In genomic region chr11:66363187-66363601, GRCh38 we compare ENCODE assay signal across 18 cellular contexts. TPM values are rescaled to one million over a fixed set of nuclear protein-coding genes. Genes with fewer than 3 reads are reported as not detected.
DNase-seq lines count a peak whose midpoint lies in the region; ATAC-seq and TF ChIP-seq lines count a peak whose summit lies in the region.
"Had no signal": no experiment of that assay in that cellular context is flagged by ENCODE, and none has a peak within 500 bp of the region (broad histone marks: within the 10 kb centered on the region; RNA-seq: fewer than 3 reads in every experiment).

No MANE protein-coding gene starts in this region.

- H3K36me3 ChIP-seq in Caco-2 (ENCODE audit: control insufficient read depth, insufficient read depth, low read length) (peaks cover 6% of the 10 kb centered on the region; the same call in 1 of the 2 replicates), HCT116 (ENCODE audit: control insufficient read depth in 1 of 2, insufficient read depth in 2 of 2, low read length in 2 of 2) (peaks cover 23 to 37% of the 10 kb centered on the region in 2 experiments; a peak in 3 of 4 replicates), neuronal stem cell (replicated peaks in 1 of 2; ENCODE audit: control insufficient read depth in 2 of 2, insufficient read depth in 2 of 2, low read length in 2 of 2) (peaks cover 6 to 45% of the 10 kb centered on the region in 2 donors), OCI-LY7 (ENCODE audit: insufficient read depth, low read length) (peaks cover 73% of the 10 kb centered on the region)
- H3K36me3 ChIP-seq: brain microvascular endothelial cell, MG63, tibial artery had no signal

- peak overlapping the region; percentile 48 for H3K27ac Mint-ChIP-seq in Caco-2 (ENCODE audit: unreplicated experiment)
- H3K27ac Mint-ChIP-seq: activated CD4-positive, alpha-beta T cell treated with anti-CD3 and anti-CD28 coated beads, Interleukin-2, amount 10 ng/mL, durations not matched to agents 24 days and 14 days; activated naive CD4-positive, alpha-beta T cell treated with anti-CD3 and anti-CD28 coated beads for 36 hours; naive thymus-derived CD8-positive, alpha-beta T cell; stimulated activated naive CD8-positive, alpha-beta T cell treated with anti-CD3 and anti-CD28 coated beads, Interleukin-15, Interleukin-2, amounts not matched to agents 100 ng/mL and 50 ng/mL, for 24 hours had no signal

- peak overlapping the region; percentile 14 for H2BK5ac ChIP-seq in neuronal stem cell (ENCODE audit: low read length)

- POLR2A ChIA-PET in Caco-2 (lab: Charles Lee) (interaction anchor here (0.6 to 1.1 kb wide), 2 partner anchors 9 to 10 kb away, joined by 3 read pairs; no protein-coding TSS in a partner anchor), HCT116 (lab: Charles Lee) (no interaction called here), OCI-LY7 (lab: Charles Lee) (no interaction called here)

- H2BK120ac ChIP-seq in neuronal stem cell (ENCODE audit: low read depth, low read length) = no peak overlapping the region

- no peak overlapping the region for H4K8ac ChIP-seq in neuronal stem cell (ENCODE audit: low read depth, low read length)

- peaks cover 8% of the 10 kb centered on the region; the same call in 1 of the 2 replicates for H3K79me2 ChIP-seq in HCT116 (ENCODE audit: insufficient read depth, low read length)
- no peaks in the 10 kb centered on the region for H3K79me2 ChIP-seq in OCI-LY7 (ENCODE audit: insufficient read depth, low read depth, low read length)

- no peaks in the 10 kb centered on the region for H3K27me3 Mint-ChIP-seq in Caco-2 (ENCODE audit: insufficient read depth, unreplicated experiment)
- H3K27me3 Mint-ChIP-seq: activated CD4-positive, alpha-beta T cell treated with anti-CD3 and anti-CD28 coated beads, Interleukin-2, amount 10 ng/mL, durations not matched to agents 24 days and 14 days; naive thymus-derived CD8-positive, alpha-beta T cell; stimulated activated naive CD8-positive, alpha-beta T cell treated with anti-CD3 and anti-CD28 coated beads, Interleukin-15, Interleukin-2, amounts not matched to agents 100 ng/mL and 50 ng/mL, for 24 hours had no signal

- TF ChIP-seq CTCF in Caco-2 (IDR thresholded peaks at IDR 0.05; ENCODE audit: insufficient read depth in 1 of 2, low read depth in 1 of 2, low read length in 1 of 2, severe bottlenecking in 1 of 2, unreplicated experiment in 1 of 2) (no peak), HCT116 (IDR thresholded peaks at IDR 0.05 in 2 of 3, conservative IDR thresholded peaks at IDR 0.05 in 1 of 3; ENCODE audit: borderline replicate concordance in 1 of 3, insufficient read depth in 1 of 3, low read depth in 2 of 3, low read length in 2 of 3) (no peak), OCI-LY7 (conservative IDR thresholded peaks at IDR 0.05; ENCODE audit: low read length) (no peak)

- H3K4me3 Mint-ChIP-seq in Caco-2 (ENCODE audit: unreplicated experiment) = no peak overlapping the region
- H3K4me3 Mint-ChIP-seq: activated CD4-positive, alpha-beta T cell treated with anti-CD3 and anti-CD28 coated beads, Interleukin-2, amount 10 ng/mL, durations not matched to agents 24 days and 14 days; activated naive CD4-positive, alpha-beta T cell treated with anti-CD3 and anti-CD28 coated beads for 36 hours; naive thymus-derived CD8-positive, alpha-beta T cell; stimulated activated naive CD8-positive, alpha-beta T cell treated with anti-CD3 and anti-CD28 coated beads, Interleukin-15, Interleukin-2, amounts not matched to agents 100 ng/mL and 50 ng/mL, for 24 hours had no signal

- no peak overlapping the region for H3K14ac ChIP-seq in neuronal stem cell (ENCODE audit: low read length)

- ATAC-seq in HCT116 (no peak), left ventricle myocardium superior (peak; percentile 25), left lobe of liver (no peak), GM18511 (IDR thresholded peaks at IDR 0.05; ENCODE audit: unreplicated experiment) (no peak), GM18519 (IDR thresholded peaks at IDR 0.05; ENCODE audit: low FRiP score, unreplicated experiment) (no peak)

- intact Hi-C loops in Caco-2 (cut with micrococcal nuclease; ENCODE audit: unreplicated experiment) = no loop called here
- intact Hi-C loops in HCT116 (cut with micrococcal nuclease) = no loop called here
- intact Hi-C loops in left ventricle myocardium superior (cut with micrococcal nuclease) = no loop called here
- intact Hi-C loops in OCI-LY7 (cut with micrococcal nuclease; ENCODE audit: unreplicated experiment) = no loop called here

- H4K91ac ChIP-seq in neuronal stem cell (ENCODE audit: low read depth, low read length, poor library complexity) = peak overlapping the region; percentile 14

- H4K20me1 ChIP-seq in HCT116 (ENCODE audit: insufficient read depth) = no peaks in the 10 kb centered on the region
- no peaks in the 10 kb centered on the region for H4K20me1 ChIP-seq in OCI-LY7 (ENCODE audit: insufficient read depth, low read length)

- H3K4ac ChIP-seq in neuronal stem cell (ENCODE audit: low read length) = no peak overlapping the region

- DNase-seq in Caco-2 = peak in 1 of 2 experiments; percentile 40
- no peak for DNase-seq in HCT116 (ENCODE audit: low read depth, low spot score)
- DNase-seq in left ventricle myocardium superior = no peak
- DNase-seq in neuronal stem cell (ENCODE audit: low spot score) = no peak
- no peak for DNase-seq in left lobe of liver (ENCODE audit: low spot score)
- no peak for DNase-seq in OCI-LY7 (ENCODE audit: low spot score)
- DNase-seq: brain microvascular endothelial cell, MG63, tibial artery had no signal

- no TSS peak for BruUV-seq in Caco-2 (replicated peaks; lab: Mats Ljungman, UMichigan)
- BruUV-seq in HCT116 (replicated peaks; lab: Mats Ljungman, UMichigan) = no TSS peak
- BruUV-seq in OCI-LY7 (replicated peaks; lab: Mats Ljungman, UMichigan) = no TSS peak

- peak overlapping the region; percentile 44 for H3K18ac ChIP-seq in neuronal stem cell (ENCODE audit: low read length)

- no peak for TF ChIP-seq RAD21 in HCT116 (IDR thresholded peaks at IDR 0.05; ENCODE audit: low read depth)

- H3K9me2 ChIP-seq in HCT116 (ENCODE audit: insufficient read depth) = no peaks in the 10 kb centered on the region
- no peaks in the 10 kb centered on the region for H3K9me2 ChIP-seq in OCI-LY7 (ENCODE audit: insufficient read depth, low read length)

- H3K9me3 ChIP-seq in Caco-2 (no peaks in the 10 kb centered on the region), HCT116 (ENCODE audit: control insufficient read depth in 1 of 2, insufficient read depth in 1 of 2, low read depth in 1 of 2, low read length in 2 of 2) (no peaks in the 10 kb centered on the region), neuronal stem cell (replicated peaks in 1 of 2; ENCODE audit: control insufficient read depth in 2 of 2, insufficient read depth in 1 of 2, low read depth in 1 of 2, low read length in 2 of 2) (no peaks in the 10 kb centered on the region), OCI-LY7 (ENCODE audit: low read length) (no peaks in the 10 kb centered on the region)
- H3K9me3 ChIP-seq: MG63, tibial artery had no signal

- peak overlapping the region; percentile 68 for H3K23ac ChIP-seq in neuronal stem cell (ENCODE audit: low read depth, low read length, poor library complexity)

- peaks cover 9% of the 10 kb centered on the region for H3K4me1 ChIP-seq in Caco-2
- H3K4me1 ChIP-seq in HCT116 (ENCODE audit: control insufficient read depth in 1 of 2, insufficient read depth in 2 of 2, low read length in 2 of 2) = peaks cover 0 to 7% of the 10 kb centered on the region in 2 experiments; a peak in 1 of 4 replicates
- H3K4me1 ChIP-seq in neuronal stem cell (ENCODE audit: control insufficient read depth in 2 of 2, insufficient read depth in 1 of 2, low read depth in 1 of 2, low read length in 2 of 2) = peaks cover 2 to 11% of the 10 kb centered on the region in 2 donors
- H3K4me1 ChIP-seq in OCI-LY7 (ENCODE audit: insufficient read depth, low read length, poor library complexity, severe bottlenecking) = no peaks in the 10 kb centered on the region
- H3K4me1 ChIP-seq: tibial artery had no signal

- H2BK12ac ChIP-seq in neuronal stem cell (ENCODE audit: low read length) = no peak overlapping the region

- no peak overlapping the region for H2BK15ac ChIP-seq in neuronal stem cell (ENCODE audit: low read length)

- peaks cover 3% of the 10 kb centered on the region for H3K79me1 ChIP-seq in neuronal stem cell (ENCODE audit: low read depth, low read length)

- CTCF ChIA-PET in Caco-2 (lab: Charles Lee) (interaction anchor here (0.6 kb wide), 1 partner anchor 52 kb away, joined by 3 read pairs; no protein-coding TSS in a partner anchor), HCT116 (lab: Charles Lee) (interaction anchor here (0.8 to 2.8 kb wide), 7 partner anchors 9 to 315 kb away, joined by 3 to 23 read pairs (median 7); partner anchors contain the start of gene SLC29A2), OCI-LY7 (lab: Charles Lee; ENCODE audit: unreplicated experiment) (interaction anchor here (0.5 to 1.1 kb wide), 3 partner anchors 9 to 1024 kb away, joined by 3 read pairs; no protein-coding TSS in a partner anchor)

- peaks cover 100% of the 10 kb centered on the region for H3K36me3 Mint-ChIP-seq in Caco-2 (ENCODE audit: insufficient read depth, unreplicated experiment)

- no peaks in the 10 kb centered on the region for H3K9me3 Mint-ChIP-seq in Caco-2 (ENCODE audit: unreplicated experiment)
- H3K9me3 Mint-ChIP-seq: activated CD4-positive, alpha-beta T cell treated with anti-CD3 and anti-CD28 coated beads, Interleukin-2, amount 10 ng/mL, durations not matched to agents 24 days and 14 days; activated naive CD4-positive, alpha-beta T cell treated with anti-CD3 and anti-CD28 coated beads for 36 hours; naive thymus-derived CD8-positive, alpha-beta T cell; stimulated activated naive CD8-positive, alpha-beta T cell treated with anti-CD3 and anti-CD28 coated beads, Interleukin-15, Interleukin-2, amounts not matched to agents 100 ng/mL and 50 ng/mL, for 24 hours had no signal

- TF ChIP-seq POLR2A in HCT116 (IDR thresholded peaks at IDR 0.05; ENCODE audit: borderline replicate concordance, extremely low read depth, insufficient read depth, insufficient read length) = no peak

- no peak overlapping the region for H2AFZ ChIP-seq in HCT116 (ENCODE audit: low read depth, low read length, poor library complexity, severe bottlenecking)
- no peak overlapping the region for H2AFZ ChIP-seq in neuronal stem cell (ENCODE audit: low read length)
- H2AFZ ChIP-seq in OCI-LY7 (ENCODE audit: low read length) = no peak overlapping the region

- no CpG with 5 or more reads among the region's 14 CpGs for WGBS in neuronal stem cell (ENCODE audit: extremely low coverage in 2 of 2, insufficient read length in 2 of 2, insufficient replicate concordance in 1 of 2), 2 donors

- H2AK5ac ChIP-seq in neuronal stem cell (ENCODE audit: low read depth, low read length) = peak overlapping the region; percentile 64

- no peak overlapping the region; the same call in 1 of the 2 replicates for H3K27ac ChIP-seq in HCT116 (ENCODE audit: low read depth, low read length)
- H3K27ac ChIP-seq in neuronal stem cell (replicated peaks; ENCODE audit: low read length) = no peak overlapping the region
- no peak overlapping the region for H3K27ac ChIP-seq in OCI-LY7 (ENCODE audit: low read depth, low read length, poor library complexity, severe bottlenecking)
- H3K27ac ChIP-seq: brain microvascular endothelial cell, C4-2B, tibial artery, WERI-Rb-1 had no signal

- H3K27me3 ChIP-seq in Caco-2 (replicated peaks; ENCODE audit: control insufficient read depth, insufficient read depth, low read length) = no peaks in the 10 kb centered on the region
- H3K27me3 ChIP-seq in HCT116 (ENCODE audit: insufficient read depth, low read length) = no peaks in the 10 kb centered on the region
- H3K27me3 ChIP-seq in neuronal stem cell (ENCODE audit: control insufficient read depth in 3 of 3, insufficient read depth in 3 of 3, low read depth in 1 of 3, low read length in 3 of 3) = no peaks in the 10 kb centered on the region
- H3K27me3 ChIP-seq: brain microvascular endothelial cell, MG63, tibial artery had no signal

- H3K4me2 ChIP-seq in HCT116 (ENCODE audit: low read length) (no peak overlapping the region), neuronal stem cell (ENCODE audit: insufficient read depth, low read length, poor library complexity, severe bottlenecking) (no peak overlapping the region), OCI-LY7 (ENCODE audit: low read length) (no peak overlapping the region)

- H3K9ac ChIP-seq in HCT116 (ENCODE audit: low read length) (no peak overlapping the region), neuronal stem cell (ENCODE audit: low read depth, low read length, poor library complexity) (no peak overlapping the region)

- H3K4me3 ChIP-seq in Caco-2 (ENCODE audit: low read depth, low read length) (no peak overlapping the region), HCT116 (replicated peaks in 1 of 2; ENCODE audit: low read depth in 1 of 2, low read length in 2 of 2) (no peak overlapping the region), neuronal stem cell (ENCODE audit: low read length in 2 of 2) (no peak overlapping the region), OCI-LY7 (ENCODE audit: low read depth, low read length, poor library complexity, severe bottlenecking) (no peak overlapping the region)
- H3K4me3 ChIP-seq: GM12878, MG63, tibial artery had no signal

- RAD21 ChIA-PET in HCT116 (lab: Charles Lee; ENCODE audit: low non-redundant PET in 1 of 2, low total read pairs in 2 of 2, uncharacterized antibody in 2 of 2, unreplicated experiment in 2 of 2) = no interaction called here

- peaks cover 12% of the 10 kb centered on the region for H3K4me1 Mint-ChIP-seq in Caco-2 (ENCODE audit: low read depth, unreplicated experiment)

RNA-seq across cellular contexts. Expression of gene SLC29A2, which starts 8.4 kb away (rescaled TPM):
- total RNA-seq in Caco-2 (2022) (30.3 and 32.0 TPM in 2 replicates), HCT116 (2021; ENCODE audit: unreplicated experiment) (39.7 TPM), left ventricle myocardium superior (22.6 TPM), left lobe of liver (0.48 TPM), OCI-LY7 (2022) (55.6 and 56.4 TPM in 2 replicates)
- 24.1 and 26.8 TPM in 2 replicates for polyA plus RNA-seq in HCT116 (2012)
- 36.9 TPM for polyA plus RNA-seq in neuronal stem cell (2013, experiment 1 of 2)
- 36.4 TPM for polyA plus RNA-seq in neuronal stem cell (2013, experiment 2 of 2)
- total RNA-seq in OCI-LY7 (2014; rRNA removed; shearing (Covaris generic)) = 24.7 and 33.6 TPM in 2 replicates

RNA-seq across cellular contexts. Expression of gene B4GAT1, which starts 15.8 kb away (rescaled TPM):
- total RNA-seq in Caco-2 (2022) = 23.0 and 23.8 TPM in 2 replicates
- total RNA-seq in HCT116 (2021; ENCODE audit: unreplicated experiment) = 6.7 TPM
- 4.6 and 6.1 TPM in 2 replicates for polyA plus RNA-seq in HCT116 (2012)
- total RNA-seq in left ventricle myocardium superior = 55.1 TPM
- polyA plus RNA-seq in neuronal stem cell (2013, experiment 1 of 2) = 31.8 TPM
- 30.8 TPM for polyA plus RNA-seq in neuronal stem cell (2013, experiment 2 of 2)
- 19.4 TPM for total RNA-seq in left lobe of liver
- total RNA-seq in OCI-LY7 (2014; rRNA removed; shearing (Covaris generic)) = 10.7 and 11.7 TPM in 2 replicates
- 9.4 and 9.8 TPM in 2 replicates for total RNA-seq in OCI-LY7 (2022)

RNA-seq across cellular contexts. Expression of gene BRMS1, which starts 18.3 kb away (rescaled TPM):
- total RNA-seq in Caco-2 (2022) = 58.1 and 58.2 TPM in 2 replicates
- total RNA-seq in HCT116 (2021; ENCODE audit: unreplicated experiment) = 42.1 TPM
- polyA plus RNA-seq in HCT116 (2012) = 32.8 and 37.7 TPM in 2 replicates
- 14.7 TPM for total RNA-seq in left ventricle myocardium superior
- 23.5 TPM for polyA plus RNA-seq in neuronal stem cell (2013, experiment 1 of 2)
- 21.8 TPM for polyA plus RNA-seq in neuronal stem cell (2013, experiment 2 of 2)
- 11.2 TPM for total RNA-seq in left lobe of liver
- total RNA-seq in OCI-LY7 (2014; rRNA removed; shearing (Covaris generic)) = 43.8 and 56.2 TPM in 2 replicates
- 35.9 and 43.1 TPM in 2 replicates for total RNA-seq in OCI-LY7 (2022)

RNA-seq across cellular contexts. Expression of gene RIN1, which starts 27.0 kb away (rescaled TPM):
- total RNA-seq in Caco-2 (2022) (11.7 and 12.7 TPM in 2 replicates), HCT116 (2021; ENCODE audit: unreplicated experiment) (38.7 TPM), left ventricle myocardium superior (1.7 TPM), left lobe of liver (0.93 TPM), OCI-LY7 (2022) (2.9 and 3.7 TPM in 2 replicates)
- polyA plus RNA-seq in HCT116 (2012) = 39.8 and 41.0 TPM in 2 replicates
- 2.4 TPM for polyA plus RNA-seq in neuronal stem cell (2013, experiment 1 of 2)
- 2.1 TPM for polyA plus RNA-seq in neuronal stem cell (2013, experiment 2 of 2)
- 1.2 and 1.6 TPM in 2 replicates for total RNA-seq in OCI-LY7 (2014; rRNA removed; shearing (Covaris generic))

RNA-seq across cellular contexts. Expression of gene CD248, which starts 46.4 kb away (rescaled TPM):
- total RNA-seq in Caco-2 (2022) (0.27 TPM in 1 of 2 replicates, not detected in the other), HCT116 (2021; ENCODE audit: unreplicated experiment) (0.32 TPM), left ventricle myocardium superior (11.1 TPM), left lobe of liver (0.91 TPM), OCI-LY7 (2022) (0.18 and 0.46 TPM in 2 replicates)
- polyA plus RNA-seq in HCT116 (2012) = not detected in 2 replicates
- polyA plus RNA-seq in neuronal stem cell (2013, experiment 1 of 2) = 3.3 TPM
- polyA plus RNA-seq in neuronal stem cell (2013, experiment 2 of 2) = 3.2 TPM
- 0.08 TPM in 1 of 2 replicates, not detected in the other for total RNA-seq in OCI-LY7 (2014; rRNA removed; shearing (Covaris generic))
- total RNA-seq: activated CD4-positive, alpha-beta T cell treated with anti-CD3 and anti-CD28 coated beads, Interleukin-2, amount 10 ng/mL, durations not matched to agents 24 days and 14 days had no signal

Comparison
In these comparisons a context has a peak if more than half of its experiments do, and no peak if none do; other contexts are left out.
1. RNA of gene SLC29A2, which starts 8.4 kb away (total RNA-seq): 24.7 to 56.4 TPM in OCI-LY7, 39.7 TPM in HCT116 (single experiment), 30.3 to 32.0 TPM in Caco-2 and 22.6 TPM in left ventricle myocardium superior (single experiment); 0.48 TPM in left lobe of liver (single experiment); every median in the first group is over 10 times any median in the second.